ENCODE assay signal across 8 cellular contexts in the genomic region with DNA sequence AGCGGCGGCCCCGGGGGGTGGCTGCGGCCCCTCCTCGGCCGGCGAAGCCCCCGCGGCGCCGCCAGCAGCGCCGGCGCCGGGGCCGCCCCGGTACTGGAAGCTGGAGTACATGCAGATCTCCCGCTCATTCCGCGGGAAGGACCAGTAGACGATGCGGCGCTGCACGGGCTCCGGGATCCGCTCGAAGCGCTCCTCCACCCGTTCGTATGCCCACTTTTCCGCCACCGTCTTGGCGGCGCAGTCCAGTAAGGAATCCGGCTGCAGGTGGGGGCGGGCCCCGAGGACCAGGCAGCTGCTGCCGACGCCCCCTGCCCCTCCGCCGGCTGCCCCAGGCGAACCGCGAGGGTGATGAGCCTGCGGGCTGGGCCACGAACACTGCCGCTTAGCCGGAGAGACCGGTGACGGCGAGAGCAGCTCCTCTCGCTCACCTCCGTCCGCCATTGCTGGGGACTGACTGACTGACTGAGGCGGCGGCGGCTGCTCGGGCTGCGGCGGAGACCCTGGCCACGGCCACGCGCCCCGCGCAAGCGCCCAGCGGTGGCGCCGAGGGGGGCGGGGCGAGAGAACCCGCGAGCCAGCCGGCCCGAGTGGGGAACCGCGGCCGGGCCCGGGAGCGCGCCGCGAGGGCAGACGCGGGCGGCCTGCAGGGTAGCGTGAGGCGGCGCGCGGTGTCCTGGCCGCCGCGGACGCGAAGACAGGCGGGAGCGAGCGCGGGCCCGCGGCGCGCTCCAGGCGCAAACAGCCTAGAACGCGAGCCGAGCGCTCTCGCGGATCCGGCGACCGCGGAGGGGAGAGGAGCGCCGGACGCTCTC. TPM values are rescaled to one million over a fixed set of nuclear protein-coding genes. Genes with fewer than 3 reads are reported as not detected.
DNase-seq lines count a peak whose midpoint lies in the region; ATAC-seq, FAIRE-seq and TF ChIP-seq lines count a peak whose summit lies in the region.

A gene (minus strand): TSS at position 696 of the 812 bp plus-strand sequence. CDS start 255 bp downstream, at position 441.

- peak within 1 kb of the TSS; percentile 76 for H2AFZ ChIP-seq in keratinocyte (ENCODE audit: control insufficient read depth, low read length)

- no peaks in the 10 kb centered on the region for H3K79me2 ChIP-seq in keratinocyte (ENCODE audit: control insufficient read depth, insufficient read depth, low read length)

- peaks cover 37% of the 10 kb centered on the region for H3K4me1 Mint-ChIP-seq in central memory CD8-positive, alpha-beta T cell

- no peak within 1 kb of the TSS for H3K9ac ChIP-seq in keratinocyte (ENCODE audit: control insufficient read depth, extremely low read depth, insufficient read depth, low read length)

- H3K4me1 ChIP-seq in keratinocyte (ENCODE audit: control insufficient read depth, extremely low read depth, insufficient read depth, low read length), result peaks cover 4% of the 10 kb centered on the region

- no peak for FAIRE-seq in keratinocyte (lab: Jason Lieb, UNC)

- no peak within 1 kb of the TSS for H3K27ac ChIP-seq in keratinocyte (ENCODE audit: control insufficient read depth, insufficient read depth, low read length)

- H3K36me3 ChIP-seq in keratinocyte (ENCODE audit: control insufficient read depth in 2 of 2, extremely low read depth in 1 of 2, insufficient read depth in 2 of 2, low read length in 2 of 2), result no peaks in the 10 kb centered on the region

- no peaks in the 10 kb centered on the region for H3K9me3 Mint-ChIP-seq in central memory CD8-positive, alpha-beta T cell

- H3K4me3 ChIP-seq in keratinocyte (ENCODE audit: control insufficient read depth in 2 of 3, extremely low read depth in 1 of 3, insufficient read depth in 2 of 3, low read depth in 1 of 3, low read length in 3 of 3), result peak within 1 kb of the TSS; percentile 50 to 62 (median 56)

- H4K20me1 ChIP-seq in keratinocyte (ENCODE audit: control insufficient read depth, extremely low read depth, insufficient read depth, low read length), result no peaks in the 10 kb centered on the region

- no peaks in the 10 kb centered on the region for H3K27me3 Mint-ChIP-seq in central memory CD8-positive, alpha-beta T cell

- peaks cover 3% of the 10 kb centered on the region for H3K36me3 Mint-ChIP-seq in central memory CD8-positive, alpha-beta T cell (ENCODE audit: insufficient read depth)

- H3K9me1 ChIP-seq in keratinocyte (ENCODE audit: control insufficient read depth, extremely low read depth, insufficient read depth, low read length), result no peaks in the 10 kb centered on the region

- H3K4me2 ChIP-seq in keratinocyte (ENCODE audit: control insufficient read depth, extremely low read depth, insufficient read depth, low read depth, low read length), result peak within 1 kb of the TSS; percentile 83

- ATAC-seq in GM21786 (IDR thresholded peaks at IDR 0.05; ENCODE audit: unreplicated experiment) (peak; percentile 56), HG03108 (IDR thresholded peaks at IDR 0.05; ENCODE audit: unreplicated experiment) (no peak)
- ATAC-seq in activated CD4-positive, CD25-positive, alpha-beta regulatory T cell treated with anti-CD3 and anti-CD28 coated beads, Interleukin-2, amount 50 U/mL, for 24 hours, result peak; percentile 76 to 84
- peak; percentile 79 for ATAC-seq in central memory CD8-positive, alpha-beta T cell (replicated peaks; ENCODE audit: extremely low read depth, poor library complexity, severe bottlenecking)

- peaks cover 31% of the 10 kb centered on the region for H3K27me3 ChIP-seq in keratinocyte (ENCODE audit: control insufficient read depth, extremely low read depth, insufficient read depth, low read length)

- no peaks in the 10 kb centered on the region for H3K9me3 ChIP-seq in keratinocyte (ENCODE audit: control insufficient read depth, low read depth, low read length)

- dilution Hi-C loops in keratinocyte (cut with MboI; ENCODE audit: extremely low pct_ligation_motif_present, low sequenced_read_pairs), result no loop called here

- peak within 1 kb of the TSS; percentile 49 for H3K27ac Mint-ChIP-seq in central memory CD8-positive, alpha-beta T cell (ENCODE audit: low read depth)

- no peak for TF ChIP-seq CTCF in keratinocyte (optimal IDR thresholded peaks at IDR 0.05 in 1 of 3, IDR thresholded peaks at IDR 0.05 in 1 of 3, conservative IDR thresholded peaks at IDR 0.05 in 1 of 3; ENCODE audit: extremely low read depth in 1 of 3, insufficient read depth in 2 of 3, low read length in 3 of 3)

- H3K4me3 Mint-ChIP-seq in central memory CD8-positive, alpha-beta T cell, result peak within 1 kb of the TSS; percentile 83

- DNase-seq in DMS 273 treated with DMSO at 0.1 percent for 48 hours (lab: John Stamatoyannopoulos, UW) (peak; percentile 28), NCI-H1105 treated with DMSO at 0.1 percent for 48 hours (lab: John Stamatoyannopoulos, UW) (peak; percentile 83), keratinocyte (ENCODE audit: low read depth, low spot score) (no peak)
- DNase-seq in central memory CD8-positive, alpha-beta T cell (ENCODE audit: low spot score in 2 of 2), result peak; percentile 35 to 46
- DNase-seq in stimulated activated CD4-positive, alpha-beta T cell treated with anti-CD3 and anti-CD28 coated beads, Interleukin-12 subunit alpha, Interleukin-12 subunit beta, amount 100 ng/mL, for 4 hours, result peak; percentile 60

RNA-seq across cellular contexts. Expression of the gene that starts here (rescaled TPM):
- polyA plus RNA-seq in keratinocyte, result 0.03 to 0.06 TPM in 2 of 3 replicates, not detected in the other
- not detected for polyA plus RNA-seq in keratinocyte (2011; ENCODE audit: low read depth)
- polyA plus RNA-seq in keratinocyte (2011; cell fraction: cytosol; rRNA removed), result 0.03 and 0.06 TPM in 2 replicates
- 0.04 and 0.10 TPM in 2 replicates for polyA plus RNA-seq in keratinocyte (2011; cell fraction: nucleus; rRNA removed)
- 0.01 and 0.03 TPM in 2 replicates for polyA plus RNA-seq in keratinocyte (2012; ENCODE audit: low replicate concordance)
- polyA minus RNA-seq in keratinocyte, result 0.07 TPM in 1 of 3 replicates, not detected in the others
- not detected for polyA minus RNA-seq in keratinocyte (2011; cell fraction: cytosol; rRNA and poly(A)+ RNA removed)
- polyA minus RNA-seq in keratinocyte (2011; cell fraction: nucleus; rRNA and poly(A)+ RNA removed), result 0.08 and 0.11 TPM in 2 replicates
